ENCODE assay signal across 8 cellular contexts in the genomic region with DNA sequence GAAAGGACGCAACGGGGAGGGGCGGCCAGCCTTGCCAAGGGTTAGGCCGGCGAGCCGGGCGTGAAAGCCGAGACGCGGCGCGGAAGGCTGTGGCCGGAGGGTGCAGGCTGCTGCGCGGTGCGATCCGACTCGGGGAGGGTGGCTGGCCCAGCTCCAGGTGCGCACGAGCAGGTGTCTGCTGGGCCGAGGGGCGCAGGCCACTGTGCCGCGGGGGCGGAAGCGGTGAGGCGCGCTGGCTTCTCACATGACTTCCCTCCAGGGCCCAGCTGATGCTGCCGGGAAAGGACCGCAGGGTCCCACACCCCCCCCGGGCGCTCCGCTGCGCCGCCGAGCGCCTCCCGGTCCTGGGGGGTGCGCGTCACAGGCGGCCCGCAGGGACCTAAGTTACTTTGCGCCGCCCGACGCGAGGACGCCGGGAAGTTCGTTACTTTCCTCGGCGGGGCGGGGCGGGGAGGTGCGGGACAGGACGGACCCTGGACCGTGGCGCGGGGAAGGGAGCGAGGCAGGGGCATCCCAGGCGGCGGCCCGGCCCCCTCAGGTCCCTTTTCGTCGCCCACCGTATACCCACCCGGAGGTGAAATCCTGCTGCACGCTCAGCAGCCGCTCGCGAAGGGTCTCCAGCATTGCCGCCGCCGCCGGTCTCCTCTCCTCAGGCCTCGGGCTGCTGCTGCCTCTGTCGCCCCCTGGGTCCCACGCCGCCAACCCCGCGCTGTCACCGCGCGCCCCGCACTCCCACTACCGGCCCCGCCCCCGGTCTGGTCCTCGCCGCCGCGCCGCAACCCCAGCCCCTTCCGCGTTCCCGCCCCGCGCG. TPM values are rescaled to one million over a fixed set of nuclear protein-coding genes. Genes with fewer than 3 reads are reported as not detected.
DNase-seq lines count a peak whose midpoint lies in the region; ATAC-seq and TF ChIP-seq lines count a peak whose summit lies in the region.

A gene with protein sequence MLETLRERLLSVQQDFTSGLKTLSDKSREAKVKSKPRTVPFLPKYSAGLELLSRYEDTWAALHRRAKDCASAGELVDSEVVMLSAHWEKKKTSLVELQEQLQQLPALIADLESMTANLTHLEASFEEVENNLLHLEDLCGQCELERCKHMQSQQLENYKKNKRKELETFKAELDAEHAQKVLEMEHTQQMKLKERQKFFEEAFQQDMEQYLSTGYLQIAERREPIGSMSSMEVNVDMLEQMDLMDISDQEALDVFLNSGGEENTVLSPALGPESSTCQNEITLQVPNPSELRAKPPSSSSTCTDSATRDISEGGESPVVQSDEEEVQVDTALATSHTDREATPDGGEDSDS (minus strand): TSS at position 783 of the 811 bp plus-strand sequence. CDS start 159 bp downstream, at position 624.

- H3K36me3 ChIP-seq in HUES6 (ENCODE audit: control insufficient read depth, insufficient read depth, low read length) (no peaks in the 10 kb centered on the region), SJCRH30 (no peaks in the 10 kb centered on the region), testis (ENCODE audit: low read depth, missing control alignments) (no peaks in the 10 kb centered on the region)

- TF ChIP-seq CTCF in omental fat pad (IDR thresholded peaks at IDR 0.05) = no peak
- no peak for TF ChIP-seq CTCF in testis (IDR thresholded peaks at IDR 0.05)

- intact Hi-C loops in testis (cut with DNase I; ENCODE audit: low total_unique reads) = no loop called here

- DNase-seq in DMS79 (lab: John Stamatoyannopoulos, UW) = peak; percentile 55
- DNase-seq in SJCRH30 = peak; percentile 62 to 64
- DNase-seq in activated gamma-delta T cell treated with anti-CD3 and anti-CD28 coated beads, Interleukin-2, amount 50 U/mL, for 16 hours (ENCODE audit: low read depth) = peak; percentile 65
- DNase-seq in globus pallidus (ENCODE audit: low spot score) = peak; percentile 57
- DNase-seq in omental fat pad (ENCODE audit: low spot score) = peak; percentile 66
- DNase-seq in testis = peak; percentile 89

- peak; percentile 64 for ATAC-seq in GM21447 (IDR thresholded peaks at IDR 0.05; ENCODE audit: unreplicated experiment)
- ATAC-seq in omental fat pad (ENCODE audit: low FRiP score) = peak; percentile 95

- 0 to 1% methylated on average over 11 to 94 of the region's 99 CpGs for WGBS in testis, 2 donors

- H3K27me3 ChIP-seq in HUES6 (ENCODE audit: control insufficient read depth, insufficient read depth, low read length) = peaks cover 22% of the 10 kb centered on the region
- H3K27me3 ChIP-seq in SJCRH30 = no peaks in the 10 kb centered on the region
- H3K27me3 ChIP-seq in testis = no peaks in the 10 kb centered on the region

- H3K9ac ChIP-seq in HUES6 (ENCODE audit: low read length) = peak within 1 kb of the TSS; percentile 70

- TF ChIP-seq POLR2A in testis (IDR thresholded peaks at IDR 0.05) = no peak

- no peak within 1 kb of the TSS for H3K27ac ChIP-seq in HUES6 (ENCODE audit: low read depth, low read length)
- peak within 1 kb of the TSS; percentile 53 for H3K27ac ChIP-seq in SJCRH30
- H3K27ac ChIP-seq in testis = peak within 1 kb of the TSS; percentile 23 to 81

- H3K4me3 ChIP-seq in HUES6 (ENCODE audit: low read depth, low read length) = peak within 1 kb of the TSS; percentile 76
- peak within 1 kb of the TSS; percentile 79 for H3K4me3 ChIP-seq in SJCRH30
- H3K4me3 ChIP-seq in testis = peak within 1 kb of the TSS; percentile 80 to 83

- H3K9me3 ChIP-seq in HUES6 (ENCODE audit: control insufficient read depth, insufficient read depth, low read depth, low read length) (no peaks in the 10 kb centered on the region), SJCRH30 (replicated peaks) (no peaks in the 10 kb centered on the region), testis (no peaks in the 10 kb centered on the region)

- H3K4me1 ChIP-seq in HUES6 (ENCODE audit: control insufficient read depth, insufficient read depth, low read length) (peaks cover 12% of the 10 kb centered on the region; the same call in 1 of the 2 replicates), SJCRH30 (no peaks in the 10 kb centered on the region), testis (peaks cover 5% of the 10 kb centered on the region)

RNA-seq across cellular contexts. Expression of the gene that starts here (rescaled TPM):
- total RNA-seq in SJCRH30 (2014; rRNA removed; shearing (Covaris generic)) = 5.4 and 6.2 TPM in 2 replicates
- 10 to 100 TPM in 2 of 4 donors, 1 to 10 TPM in 2; 5.9 to 13.9 (median 10.4) TPM for total RNA-seq in omental fat pad
- total RNA-seq in testis = 10 to 100 TPM; 21.8 to 22.6 TPM
- polyA plus RNA-seq in testis (ENCODE audit: insufficient read depth, low read depth, low replicate concordance) = 25.4 TPM
